8 cellular contexts compared by ENCODE assay signal in genomic region chr10:13788320-13788600, GRCh38.
A peak's percentile ranks its signal among the peaks of the same experiment; 100 is the strongest.
DNase-seq lines count a peak whose midpoint lies in the region; TF ChIP-seq lines count a peak whose summit lies in the region.

No MANE protein-coding gene starts in this region.

- H3K27ac Mint-ChIP-seq in nephron progenitor cell: peak overlapping the region; percentile 95

- DNase-seq in HCEC 1CT (peak; percentile 17), brain microvascular endothelial cell (no peak), nephron progenitor cell (no peak), SIG-M5 (lab: John Stamatoyannopoulos, UW) (no peak), occipital lobe (lab: John Stamatoyannopoulos, UW) (no peak), COLO668 (lab: John Stamatoyannopoulos, UW; ENCODE audit: unreplicated experiment) (no peak), GM19240 (ENCODE audit: insufficient read length, low spot score) (no peak)

- no peaks in the 10 kb centered on the region for H3K36me3 Mint-ChIP-seq in nephron progenitor cell (ENCODE audit: low read depth)

- no peak overlapping the region for H3K4me3 ChIP-seq in ACC112 (ENCODE audit: low read depth, low read length)
- no peak overlapping the region for H3K4me3 ChIP-seq in brain microvascular endothelial cell (ENCODE audit: low read depth, low read length)

- H3K4me3 Mint-ChIP-seq in nephron progenitor cell: no peak overlapping the region

- H3K27me3 ChIP-seq in ACC112 (ENCODE audit: insufficient read depth, low read length): no peaks in the 10 kb centered on the region
- no peaks in the 10 kb centered on the region for H3K27me3 ChIP-seq in brain microvascular endothelial cell (replicated peaks)

- no peaks in the 10 kb centered on the region for H3K79me2 ChIP-seq in ACC112 (ENCODE audit: control insufficient read depth, insufficient read depth, low read length, unreplicated experiment)

- H3K27ac ChIP-seq in ACC112 (ENCODE audit: low read depth, low read length): peak overlapping the region; percentile 20; the same call in 1 of the 2 replicates
- H3K27ac ChIP-seq in brain microvascular endothelial cell: peak overlapping the region; percentile 94

- peaks cover 20% of the 10 kb centered on the region for H3K4me1 ChIP-seq in ACC112 (ENCODE audit: control insufficient read depth, insufficient read depth, low read length, unreplicated experiment)

- no peak for TF ChIP-seq CTCF in brain microvascular endothelial cell (IDR thresholded peaks at IDR 0.05; ENCODE audit: low read depth, low read length, missing control alignments)
- TF ChIP-seq CTCF in nephron progenitor cell (IDR thresholded peaks at IDR 0.05): no peak

- H2AFZ ChIP-seq in ACC112 (ENCODE audit: low read length, unreplicated experiment): no peak overlapping the region

- H3K4me1 Mint-ChIP-seq in nephron progenitor cell: peaks cover 7% of the 10 kb centered on the region

- in situ Hi-C loops in brain microvascular endothelial cell (cut with HindIII; ENCODE audit: low pct_ligation_motif_present, low sequenced_read_pairs): no loop called here

- no peaks in the 10 kb centered on the region for H3K9me3 Mint-ChIP-seq in nephron progenitor cell

- H3K36me3 ChIP-seq in ACC112 (ENCODE audit: insufficient read depth, low read length): no peaks in the 10 kb centered on the region
- H3K36me3 ChIP-seq in brain microvascular endothelial cell (replicated peaks): peaks cover 31% of the 10 kb centered on the region

- peaks cover 2% of the 10 kb centered on the region for H3K27me3 Mint-ChIP-seq in nephron progenitor cell (ENCODE audit: low read depth, poor library complexity)
